ENCODE assay signal across 22 cellular contexts in the genomic region with DNA sequence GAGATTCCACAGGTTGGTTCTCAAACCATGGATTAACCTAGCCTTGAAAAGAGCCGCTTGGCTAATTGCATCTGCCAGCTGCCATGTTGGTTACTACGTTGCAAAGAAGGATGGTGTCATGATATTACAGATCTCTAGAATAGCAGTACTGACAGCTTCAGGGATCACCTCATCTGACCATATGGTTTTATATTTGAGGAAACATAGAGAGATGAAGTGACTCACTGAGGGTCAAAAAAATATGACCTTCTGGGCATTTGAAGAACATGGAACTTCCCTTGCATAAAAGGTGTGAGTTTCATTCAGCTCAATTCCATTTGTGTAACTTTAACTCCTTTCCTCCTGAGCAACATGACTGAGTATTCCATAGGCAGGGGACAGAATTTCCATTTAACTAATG.
DNase-seq lines count a peak whose midpoint lies in the region; ATAC-seq, FAIRE-seq and TF ChIP-seq lines count a peak whose summit lies in the region.
"Had no signal": no experiment of that assay in that cellular context is flagged by ENCODE, and none has a peak within 500 bp of the region (broad histone marks: within the 10 kb centered on the region; RNA-seq: fewer than 3 reads in every experiment).

No MANE protein-coding gene starts in this region.

- no peak for FAIRE-seq in astrocyte (lab: Jason Lieb, UNC)
- FAIRE-seq: A549 had no signal

- TF ChIP-seq CTCF in astrocyte (IDR thresholded peaks at IDR 0.05; ENCODE audit: insufficient read depth, low read depth, low read length) (no peak), fibroblast of villous mesenchyme (IDR thresholded peaks at IDR 0.05; ENCODE audit: insufficient read depth, low read depth, low read length) (no peak), mammary epithelial cell (conservative IDR thresholded peaks at IDR 0.05 in 1 of 2, IDR thresholded peaks at IDR 0.05 in 1 of 2; ENCODE audit: extremely low read depth in 1 of 2, insufficient read depth in 1 of 2, low read depth in 1 of 2, low read length in 2 of 2) (no peak), suprapubic skin (IDR thresholded peaks at IDR 0.05) (no peak)

- H3K36me3 ChIP-seq in astrocyte (ENCODE audit: insufficient read depth, low read length) (no peaks in the 10 kb centered on the region), mammary epithelial cell (ENCODE audit: insufficient read depth, low read length) (no peaks in the 10 kb centered on the region), suprapubic skin (no peaks in the 10 kb centered on the region)

- CTCF ChIA-PET in mammary epithelial cell (lab: Charles Lee; ENCODE audit: low non-redundant PET), result no interaction called here

- no peak for TF ChIP-seq EP300 in suprapubic skin (IDR thresholded peaks at IDR 0.05)

- H3K9me3 Mint-ChIP-seq in astrocyte (ENCODE audit: unreplicated experiment), result no peaks in the 10 kb centered on the region
- H3K9me3 Mint-ChIP-seq in stimulated activated naive B cell treated with anti-CD40 and anti-IgM and Interleukin-4, amounts not matched to agents 10 μg/mL and 1 μg/mL and 100 μg/mL, for 72 hours, result no peaks in the 10 kb centered on the region
- H3K9me3 Mint-ChIP-seq: HFFc6 had no signal

- H3K9me3 ChIP-seq in astrocyte (ENCODE audit: insufficient read depth, low read depth, low read length) (no peaks in the 10 kb centered on the region), mammary epithelial cell (replicated peaks; ENCODE audit: insufficient read depth, low read length) (no peaks in the 10 kb centered on the region), suprapubic skin (no peaks in the 10 kb centered on the region)
- H3K9me3 ChIP-seq: A549 had no signal

- H3K36me3 Mint-ChIP-seq in astrocyte (ENCODE audit: low read depth, unreplicated experiment), result no peaks in the 10 kb centered on the region
- peaks cover 34 to 68% of the 10 kb centered on the region in 2 donors for H3K36me3 Mint-ChIP-seq in stimulated activated naive B cell treated with anti-CD40 and anti-IgM and Interleukin-4, amounts not matched to agents 10 μg/mL and 1 μg/mL and 100 μg/mL, for 72 hours
- H3K36me3 Mint-ChIP-seq: CD4-positive, CD25-positive, alpha-beta regulatory T cell had no signal

- no peaks in the 10 kb centered on the region for H4K20me1 ChIP-seq in astrocyte (ENCODE audit: insufficient read depth, low read length)
- no peaks in the 10 kb centered on the region for H4K20me1 ChIP-seq in mammary epithelial cell (ENCODE audit: insufficient read depth, low read length)

- BruUV-seq in mammary epithelial cell (replicated peaks; lab: Mats Ljungman, UMichigan), result no TSS peak

- no peak overlapping the region for H3K9ac ChIP-seq in astrocyte (ENCODE audit: low read length)
- no peak overlapping the region for H3K9ac ChIP-seq in mammary epithelial cell (ENCODE audit: insufficient read depth, low read length)

- H3K27me3 ChIP-seq in astrocyte (ENCODE audit: insufficient read depth, low read length), result no peaks in the 10 kb centered on the region
- no peaks in the 10 kb centered on the region for H3K27me3 ChIP-seq in mammary epithelial cell (ENCODE audit: insufficient read depth, low read length)
- no peaks in the 10 kb centered on the region for H3K27me3 ChIP-seq in suprapubic skin

- H3K4me1 Mint-ChIP-seq in astrocyte (ENCODE audit: low read depth, unreplicated experiment), result peaks cover 5% of the 10 kb centered on the region
- H3K4me1 Mint-ChIP-seq in stimulated activated naive B cell treated with anti-CD40 and anti-IgM and Interleukin-4, amounts not matched to agents 10 μg/mL and 1 μg/mL and 100 μg/mL, for 72 hours, result peaks cover 38 to 44% of the 10 kb centered on the region in 2 donors
- H3K4me1 Mint-ChIP-seq: CD4-positive, CD25-positive, alpha-beta regulatory T cell had no signal

- no peaks in the 10 kb centered on the region for H3K79me2 ChIP-seq in astrocyte (ENCODE audit: insufficient read depth, low read length)
- peaks cover 4% of the 10 kb centered on the region for H3K79me2 ChIP-seq in mammary epithelial cell (ENCODE audit: insufficient read depth, low read length)

- H3K4me3 Mint-ChIP-seq in astrocyte (ENCODE audit: unreplicated experiment), result no peak overlapping the region
- no peak overlapping the region for H3K4me3 Mint-ChIP-seq in stimulated activated naive B cell treated with anti-CD40 and anti-IgM and Interleukin-4, amounts not matched to agents 10 μg/mL and 1 μg/mL and 100 μg/mL, for 72 hours
- H3K4me3 Mint-ChIP-seq: B cell; CD4-positive, CD25-positive, alpha-beta regulatory T cell; HFFc6 had no signal

- H3K27ac ChIP-seq in astrocyte (ENCODE audit: low read depth, low read length) (no peak overlapping the region), mammary epithelial cell (ENCODE audit: insufficient read depth, low read depth, low read length) (no peak overlapping the region), suprapubic skin (no peak overlapping the region)
- H3K27ac ChIP-seq: A549, HL-60, SK-N-MC had no signal

- H3K4me1 ChIP-seq in astrocyte (ENCODE audit: insufficient read depth, low read length), result no peaks in the 10 kb centered on the region
- H3K4me1 ChIP-seq in mammary epithelial cell (ENCODE audit: insufficient read depth, low read length), result peaks cover 11% of the 10 kb centered on the region
- peaks cover 7% of the 10 kb centered on the region for H3K4me1 ChIP-seq in suprapubic skin
- H3K4me1 ChIP-seq: A549 had no signal

- peak; percentile 67 to 80 for ATAC-seq in stimulated activated naive B cell treated with anti-CD40 and anti-IgM and Interleukin-4, amounts not matched to agents 10 μg/mL and 1 μg/mL and 100 μg/mL, for 72 hours (replicated peaks)
- ATAC-seq in HG03135 (IDR thresholded peaks at IDR 0.05; ENCODE audit: unreplicated experiment), result no peak
- ATAC-seq: A549 had no signal

- peak; percentile 20 for DNase-seq in HT1080 (ENCODE audit: low read depth)
- DNase-seq in astrocyte (ENCODE audit: low read depth), result peak; percentile 12
- peak; percentile 4 for DNase-seq in fibroblast of villous mesenchyme (ENCODE audit: low read depth)
- no peak for DNase-seq in stimulated activated naive B cell treated with anti-CD40 and anti-IgM and Interleukin-4, amounts not matched to agents 10 μg/mL and 1 μg/mL and 100 μg/mL, for 72 hours
- DNase-seq in mammary epithelial cell, result no peak
- DNase-seq in suprapubic skin (ENCODE audit: low spot score in 2 of 2), result no peak
- DNase-seq: CD4-positive, CD25-positive, alpha-beta regulatory T cell; EL; GF-D8; H7; HFFc6; KBM-7; NCI-H1092 treated with DMSO at 0.1 percent for 48 hours; NCI-H1436 treated with DMSO at 0.1 percent for 48 hours; NCI-H1930; SHP77; SW 1271 had no signal

- H3K4me2 ChIP-seq in astrocyte (ENCODE audit: low read length) (no peak overlapping the region), mammary epithelial cell (ENCODE audit: insufficient read depth, low read depth, low read length) (no peak overlapping the region)
- H3K4me2 ChIP-seq: A549 had no signal

- in situ Hi-C loops in mammary epithelial cell (cut with MboI; ENCODE audit: low sequenced_read_pairs in 2 of 2), result loop anchor here in 1 of 2 donors (25.0 kb wide), 1 partner anchor 289 kb away; no protein-coding TSS in a partner anchor

- intact Hi-C loops in mammary epithelial cell (cut with micrococcal nuclease), result no loop called here

- no peak for TF ChIP-seq POLR2A in suprapubic skin (IDR thresholded peaks at IDR 0.05)

- no peak overlapping the region for H3K27ac Mint-ChIP-seq in astrocyte (ENCODE audit: unreplicated experiment)
- no peak overlapping the region for H3K27ac Mint-ChIP-seq in stimulated activated naive B cell treated with anti-CD40 and anti-IgM and Interleukin-4, amounts not matched to agents 10 μg/mL and 1 μg/mL and 100 μg/mL, for 72 hours
- H3K27ac Mint-ChIP-seq: B cell; CD4-positive, CD25-positive, alpha-beta regulatory T cell; HFFc6 had no signal

- dilution Hi-C loops in mammary epithelial cell (cut with HindIII; ENCODE audit: low sequenced_read_pairs), result no loop called here

- H3K27me3 Mint-ChIP-seq in astrocyte (ENCODE audit: low read depth, unreplicated experiment), result peaks cover 2% of the 10 kb centered on the region
- H3K27me3 Mint-ChIP-seq in stimulated activated naive B cell treated with anti-CD40 and anti-IgM and Interleukin-4, amounts not matched to agents 10 μg/mL and 1 μg/mL and 100 μg/mL, for 72 hours, result no peaks in the 10 kb centered on the region
- H3K27me3 Mint-ChIP-seq: B cell; CD4-positive, CD25-positive, alpha-beta regulatory T cell had no signal

- WGBS in mammary epithelial cell (ENCODE audit: low coverage, missing lambda C conversion rate), result no CpG with 5 or more reads among the region's 2 CpGs
- 94% methylated on average over 2 of the region's 2 CpGs for WGBS in suprapubic skin

- no peak overlapping the region for H2AFZ ChIP-seq in astrocyte (ENCODE audit: low read depth, low read length)
- no peak overlapping the region for H2AFZ ChIP-seq in mammary epithelial cell (ENCODE audit: low read depth, low read length)

- H3K4me3 ChIP-seq in astrocyte (ENCODE audit: insufficient read depth, low read depth, low read length) (no peak overlapping the region), fibroblast of villous mesenchyme (ENCODE audit: low read depth, low read length) (no peak overlapping the region), mammary epithelial cell (replicated peaks in 1 of 3; ENCODE audit: insufficient read depth in 1 of 3, low read depth in 2 of 3, low read length in 3 of 3) (no peak overlapping the region), suprapubic skin (no peak overlapping the region)
- H3K4me3 ChIP-seq: A549, SK-N-MC had no signal

Comparison
In these comparisons a context has a peak if more than half of its experiments do, and no peak if none do; other contexts are left out.
1. DNase-seq: peak in HT1080 (single experiment), astrocyte (single experiment) and fibroblast of villous mesenchyme (single experiment); none in stimulated activated naive B cell treated with anti-CD40 and anti-IgM and Interleukin-4, amounts not matched to agents 10 μg/mL and 1 μg/mL and 100 μg/mL, for 72 hours (single experiment), mammary epithelial cell (single experiment) and suprapubic skin (0 of 2).